Comparison of ENCODE assay signal across 8 cellular contexts in the genomic region with DNA sequence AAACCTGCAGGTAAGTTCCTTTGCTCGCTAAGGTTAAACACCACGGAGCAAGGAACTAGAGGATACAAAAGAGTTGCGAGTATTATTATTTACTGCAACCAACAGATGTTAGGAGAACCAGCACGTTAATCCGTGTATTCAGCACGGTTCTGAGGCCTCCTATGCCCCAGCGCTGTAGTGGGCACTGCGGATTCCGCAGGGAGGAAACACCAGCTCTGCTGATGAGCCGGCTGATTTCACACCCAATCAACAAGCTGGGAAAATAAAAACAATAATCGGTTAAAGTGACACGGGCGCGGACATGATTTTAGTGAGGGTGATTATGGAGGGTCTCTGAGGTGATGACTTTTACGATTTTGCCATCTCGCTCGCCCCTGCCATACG. TPM values are rescaled to one million over a fixed set of nuclear protein-coding genes. Genes with fewer than 3 reads are reported as not detected.
DNase-seq lines count a peak whose midpoint lies in the region; ATAC-seq and TF ChIP-seq lines count a peak whose summit lies in the region.

No MANE protein-coding gene starts in this region.

- peak overlapping the region; percentile 88 for H3K56ac ChIP-seq in mesendoderm (ENCODE audit: low read length)

- no peak overlapping the region for H2BK15ac ChIP-seq in mesendoderm (replicated peaks; ENCODE audit: low read depth)

- no peaks in the 10 kb centered on the region for H3K79me1 ChIP-seq in mesendoderm (ENCODE audit: low read length)

- H3K4me1 ChIP-seq in mammary epithelial cell (ENCODE audit: insufficient read depth, low read length) (peaks cover 10% of the 10 kb centered on the region), mesendoderm (ENCODE audit: control insufficient read depth, low read depth, low read length) (peaks cover 3% of the 10 kb centered on the region), vagina (peaks cover 37% of the 10 kb centered on the region)

- in situ Hi-C loops in mammary epithelial cell (cut with MboI; ENCODE audit: low sequenced_read_pairs in 2 of 2): no loop called here

- peak overlapping the region; percentile 91 for H2AFZ ChIP-seq in mammary epithelial cell (ENCODE audit: low read depth, low read length)

- no peak overlapping the region for H2BK120ac ChIP-seq in mesendoderm (ENCODE audit: low read depth, low read length)

- no peak overlapping the region for H2BK5ac ChIP-seq in mesendoderm (ENCODE audit: low read length)

- 99% methylated on average over 16 of the region's 18 CpGs for WGBS in mammary epithelial cell (ENCODE audit: low coverage, missing lambda C conversion rate)
- WGBS in mesendoderm (ENCODE audit: extremely low coverage, insufficient coverage, low lambda C conversion rate): no CpG with 5 or more reads among the region's 18 CpGs

- H3K27ac ChIP-seq in mammary epithelial cell (ENCODE audit: insufficient read depth, low read depth, low read length) (peak overlapping the region; percentile 40), mesendoderm (ENCODE audit: low read depth, low read length) (no peak overlapping the region), vagina (peak overlapping the region; percentile 63)

- H3K4ac ChIP-seq in mesendoderm (ENCODE audit: low read depth, low read length): no peak overlapping the region

- no peak overlapping the region for H3K23ac ChIP-seq in mesendoderm (ENCODE audit: low read length)

- BruUV-seq in mammary epithelial cell (replicated peaks; lab: Mats Ljungman, UMichigan): no TSS peak

- H3K27me3 ChIP-seq in mammary epithelial cell (ENCODE audit: insufficient read depth, low read length) (no peaks in the 10 kb centered on the region), mesendoderm (ENCODE audit: insufficient read depth, low read length, poor library complexity) (no peaks in the 10 kb centered on the region), vagina (no peaks in the 10 kb centered on the region)

- peak overlapping the region; percentile 74 for H3K4me2 ChIP-seq in mammary epithelial cell (ENCODE audit: insufficient read depth, low read depth, low read length)
- H3K4me2 ChIP-seq in mesendoderm (ENCODE audit: low read length): peak overlapping the region; percentile 37

- H4K5ac ChIP-seq in mesendoderm (ENCODE audit: low read length): no peak overlapping the region

- H4K8ac ChIP-seq in mesendoderm (ENCODE audit: low read depth, low read length): no peak overlapping the region

- H3K79me2 ChIP-seq in mammary epithelial cell (ENCODE audit: insufficient read depth, low read length) (peaks cover 26% of the 10 kb centered on the region), mesendoderm (ENCODE audit: control insufficient read depth, insufficient read depth, low read length) (no peaks in the 10 kb centered on the region)

- intact Hi-C loops in Right ventricle myocardium superior (cut with DNase I) (loop anchor here (10.0 kb wide), 1 partner anchor 209 kb away; no protein-coding TSS in a partner anchor), cardiac septum (cut with DNase I) (loop anchor here (10.0 kb wide), 3 partner anchors 299 to 1631 kb away; partner anchors contain the start of gene TCERG1), mammary epithelial cell (cut with micrococcal nuclease) (loop anchor here (1.0 to 2.0 kb wide), 5 partner anchors 52 to 213 kb away; partner anchors contain the start of gene SH3RF2), vagina (cut with DNase I) (no loop called here)

- H3K9me3 ChIP-seq in mammary epithelial cell (replicated peaks; ENCODE audit: insufficient read depth, low read length): no peaks in the 10 kb centered on the region
- no peaks in the 10 kb centered on the region for H3K9me3 ChIP-seq in vagina

- H3K36me3 ChIP-seq in mammary epithelial cell (ENCODE audit: insufficient read depth, low read length) (no peaks in the 10 kb centered on the region), mesendoderm (ENCODE audit: control insufficient read depth, insufficient read depth, low read length) (no peaks in the 10 kb centered on the region), vagina (no peaks in the 10 kb centered on the region)

- TF ChIP-seq POLR2A in vagina (IDR thresholded peaks at IDR 0.05): no peak

- TF ChIP-seq CTCF in mammary epithelial cell (conservative IDR thresholded peaks at IDR 0.05 in 1 of 2, IDR thresholded peaks at IDR 0.05 in 1 of 2; ENCODE audit: extremely low read depth in 1 of 2, insufficient read depth in 1 of 2, low read depth in 1 of 2, low read length in 2 of 2) (no peak), vagina (IDR thresholded peaks at IDR 0.05) (no peak)

- CTCF ChIA-PET in mammary epithelial cell (lab: Charles Lee; ENCODE audit: low non-redundant PET): no interaction called here

- no peak overlapping the region for H2AK5ac ChIP-seq in mesendoderm (ENCODE audit: low read length)

- peak overlapping the region; percentile 14 for H3K18ac ChIP-seq in mesendoderm (ENCODE audit: low read length)

- ATAC-seq in Right ventricle myocardium superior (ENCODE audit: poor library complexity): peak; percentile 9
- no peak for ATAC-seq in HG02623 (IDR thresholded peaks at IDR 0.05; ENCODE audit: unreplicated experiment)
- no peak for ATAC-seq in GM21390 (IDR thresholded peaks at IDR 0.05; ENCODE audit: unreplicated experiment)

- dilution Hi-C loops in mammary epithelial cell (cut with HindIII; ENCODE audit: low sequenced_read_pairs): loop anchor here (25.0 kb wide), 1 partner anchor 226 kb away; no protein-coding TSS in a partner anchor

- DNase-seq in Right ventricle myocardium superior (no peak), cardiac septum (ENCODE audit: low spot score) (no peak), mammary epithelial cell (no peak), mesendoderm (no peak), vagina (ENCODE audit: extremely low spot score in 2 of 2) (no peak), DMS153 treated with DMSO at 0.1 percent for 48 hours (lab: John Stamatoyannopoulos, UW; ENCODE audit: unreplicated experiment) (no peak)

- H3K4me3 ChIP-seq in mammary epithelial cell (replicated peaks in 1 of 3; ENCODE audit: insufficient read depth in 1 of 3, low read depth in 2 of 3, low read length in 3 of 3) (peak overlapping the region in 2 of 3 experiments; percentile 67), mesendoderm (ENCODE audit: low read length) (no peak overlapping the region), vagina (peak overlapping the region; percentile 68 to 70)

- H3K9ac ChIP-seq in mammary epithelial cell (ENCODE audit: insufficient read depth, low read length): peak overlapping the region; percentile 58
- H3K9ac ChIP-seq in mesendoderm (ENCODE audit: low read length): peak overlapping the region; percentile 69

- no peaks in the 10 kb centered on the region for H4K20me1 ChIP-seq in mammary epithelial cell (ENCODE audit: insufficient read depth, low read length)

RNA-seq across cellular contexts. Expression of gene PRELID2, which starts 0.7 kb away (rescaled TPM):
- total RNA-seq in Right ventricle myocardium superior (41.2 TPM), cardiac septum (10.5 TPM), mammary epithelial cell (10 to 100 TPM; 12.1 to 15.8 TPM), vagina (16.2 TPM)
- 7.1 TPM for polyA plus RNA-seq in mammary epithelial cell
- 0.57 TPM for polyA minus RNA-seq in mammary epithelial cell
- 4.7 TPM for polyA plus RNA-seq in mesendoderm (2013, experiment 1 of 2)
- 4.5 TPM for polyA plus RNA-seq in mesendoderm (2013, experiment 2 of 2)

RNA-seq across cellular contexts. Expression of gene GRXCR2, which starts 37.0 kb away (rescaled TPM):
- total RNA-seq in Right ventricle myocardium superior (9.6 TPM), cardiac septum (0.78 TPM), mammary epithelial cell (not detected), vagina (not detected)
- polyA plus RNA-seq in mammary epithelial cell: not detected
- polyA minus RNA-seq in mammary epithelial cell: not detected
- 0.01 TPM for polyA plus RNA-seq in mesendoderm (2013, experiment 1 of 2)
- not detected for polyA plus RNA-seq in mesendoderm (2013, experiment 2 of 2)
